Comparison of ENCODE assay signal across 14 cellular contexts in genomic region chr22:20459152-20459542, GRCh38. TPM values are rescaled to one million over a fixed set of nuclear protein-coding genes. Genes with fewer than 3 reads are reported as not detected.
A peak's percentile ranks its signal among the peaks of the same experiment; 100 is the strongest.
DNase-seq lines count a peak whose midpoint lies in the region; ATAC-seq and TF ChIP-seq lines count a peak whose summit lies in the region.
"Had no signal": no experiment of that assay in that cellular context is flagged by ENCODE, and none has a peak within 500 bp of the region (broad histone marks: within the 10 kb centered on the region; RNA-seq: fewer than 3 reads in every experiment).

No MANE protein-coding gene starts in this region.

- H3K27me3 Mint-ChIP-seq in activated naive CD4-positive, alpha-beta T cell treated with anti-CD3 and anti-CD28 coated beads, Interleukin-2, amount 50 U/mL, for 24 hours = no peaks in the 10 kb centered on the region
- H3K27me3 Mint-ChIP-seq in brain = peaks cover 3% of the 10 kb centered on the region
- peaks cover 8% of the 10 kb centered on the region for H3K27me3 Mint-ChIP-seq in nephron progenitor cell (ENCODE audit: low read depth, poor library complexity)
- peaks cover 6% of the 10 kb centered on the region for H3K27me3 Mint-ChIP-seq in neural progenitor cell (ENCODE audit: insufficient read depth, low read depth)
- H3K27me3 Mint-ChIP-seq: CD8-positive, alpha-beta memory T cell had no signal

- H3K9me3 Mint-ChIP-seq in activated naive CD4-positive, alpha-beta T cell treated with anti-CD3 and anti-CD28 coated beads, Interleukin-2, amount 50 U/mL, for 24 hours = no peaks in the 10 kb centered on the region
- no peaks in the 10 kb centered on the region for H3K9me3 Mint-ChIP-seq in activated naive CD4-positive, alpha-beta T cell treated with anti-CD3 and anti-CD28 coated beads, Interleukin-2, amount 50 U/mL, for 72 hours
- H3K9me3 Mint-ChIP-seq in brain (no peaks in the 10 kb centered on the region), nephron progenitor cell (no peaks in the 10 kb centered on the region), neural progenitor cell (no peaks in the 10 kb centered on the region)
- H3K9me3 Mint-ChIP-seq: CD8-positive, alpha-beta memory T cell; HFFc6 had no signal

- ATAC-seq in activated naive CD4-positive, alpha-beta T cell treated with anti-CD3 and anti-CD28 coated beads, Interleukin-2, amount 50 U/mL, for 72 hours = no peak
- ATAC-seq: PC-3 had no signal

- no peak overlapping the region for H3K27ac ChIP-seq in neural progenitor cell

- H3K4me1 Mint-ChIP-seq in activated naive CD4-positive, alpha-beta T cell treated with anti-CD3 and anti-CD28 coated beads, Interleukin-2, amount 50 U/mL, for 24 hours = peaks cover 54% of the 10 kb centered on the region
- H3K4me1 Mint-ChIP-seq in brain (peaks cover 29% of the 10 kb centered on the region), nephron progenitor cell (peaks cover 25% of the 10 kb centered on the region), neural progenitor cell (peaks cover 32% of the 10 kb centered on the region)

- no peak overlapping the region for H3K4me2 ChIP-seq in neural progenitor cell

- H3K9ac ChIP-seq in neural progenitor cell = no peak overlapping the region

- H4K20me1 ChIP-seq in neural progenitor cell (ENCODE audit: low read depth) = peaks cover 4% of the 10 kb centered on the region

- H3K79me2 ChIP-seq in neural progenitor cell (ENCODE audit: low read depth) = no peaks in the 10 kb centered on the region

- peaks cover 2% of the 10 kb centered on the region for H3K36me3 Mint-ChIP-seq in activated naive CD4-positive, alpha-beta T cell treated with anti-CD3 and anti-CD28 coated beads, Interleukin-2, amount 50 U/mL, for 24 hours
- peaks cover 9 to 13% of the 10 kb centered on the region in 2 donors for H3K36me3 Mint-ChIP-seq in activated naive CD4-positive, alpha-beta T cell treated with anti-CD3 and anti-CD28 coated beads, Interleukin-2, amount 50 U/mL, for 72 hours
- H3K36me3 Mint-ChIP-seq in brain (peaks cover 58% of the 10 kb centered on the region), nephron progenitor cell (ENCODE audit: low read depth) (peaks cover 26% of the 10 kb centered on the region), neural progenitor cell (peaks cover 34% of the 10 kb centered on the region)

- no peaks in the 10 kb centered on the region for H3K36me3 ChIP-seq in neural progenitor cell

- H2AFZ ChIP-seq in neural progenitor cell (replicated peaks) = no peak overlapping the region

- H3K4me3 ChIP-seq in neural progenitor cell = no peak overlapping the region

- no peak for DNase-seq in activated naive CD4-positive, alpha-beta T cell treated with anti-CD3 and anti-CD28 coated beads, Interleukin-2, amount 50 U/mL, for 72 hours (ENCODE audit: low spot score in 2 of 2)
- DNase-seq in nephron progenitor cell (no peak), SKM-1 treated with dmso at 0.1 percent for 144 hours (lab: John Stamatoyannopoulos, UW; ENCODE audit: unreplicated experiment) (no peak), AG08396 (ENCODE audit: low spot score) (no peak), neural progenitor cell (ENCODE audit: low spot score) (no peak)
- DNase-seq: CD8-positive, alpha-beta memory T cell; HFFc6; NCI-H146; NCI-H2107; NCI-H446 treated with DMSO at 0.1 percent for 48 hours; NCI-H748 treated with DMSO at 0.1 percent for 48 hours; PC-3 had no signal

- peaks cover 15% of the 10 kb centered on the region for H3F3A ChIP-seq in neural progenitor cell (ENCODE audit: low read depth)

- peak overlapping the region; percentile 14 for H3K27ac Mint-ChIP-seq in activated naive CD4-positive, alpha-beta T cell treated with anti-CD3 and anti-CD28 coated beads, Interleukin-2, amount 50 U/mL, for 24 hours
- H3K27ac Mint-ChIP-seq in activated naive CD4-positive, alpha-beta T cell treated with anti-CD3 and anti-CD28 coated beads, Interleukin-2, amount 50 U/mL, for 72 hours = peak overlapping the region in 1 of 2 donors; percentile 48
- peak overlapping the region; percentile 5 to 55 (median 27) for H3K27ac Mint-ChIP-seq in brain
- H3K27ac Mint-ChIP-seq in nephron progenitor cell = peak overlapping the region; percentile 23
- no peak overlapping the region for H3K27ac Mint-ChIP-seq in neural progenitor cell
- H3K27ac Mint-ChIP-seq: HFFc6 had no signal

- H3K9me3 ChIP-seq in neural progenitor cell (ENCODE audit: low read depth) = no peaks in the 10 kb centered on the region

- H3K27me3 ChIP-seq in neural progenitor cell = no peaks in the 10 kb centered on the region

- peaks cover 10% of the 10 kb centered on the region for H3K4me1 ChIP-seq in neural progenitor cell

- no peak overlapping the region for H3K4me3 Mint-ChIP-seq in activated naive CD4-positive, alpha-beta T cell treated with anti-CD3 and anti-CD28 coated beads, Interleukin-2, amount 50 U/mL, for 24 hours
- H3K4me3 Mint-ChIP-seq in brain (no peak overlapping the region), nephron progenitor cell (no peak overlapping the region), neural progenitor cell (no peak overlapping the region)
- H3K4me3 Mint-ChIP-seq: CD8-positive, alpha-beta memory T cell; HFFc6 had no signal

- TF ChIP-seq CTCF in brain (conservative IDR thresholded peaks at IDR 0.05) (no peak), nephron progenitor cell (IDR thresholded peaks at IDR 0.05) (no peak), neural progenitor cell (IDR thresholded peaks at IDR 0.05) (no peak)

RNA-seq across cellular contexts. Expression of gene SCARF2, which starts 21.5 kb away (rescaled TPM):
- under 1 TPM; 0.23 to 0.91 TPM for total RNA-seq in activated naive CD4-positive, alpha-beta T cell treated with anti-CD3 and anti-CD28 coated beads, Interleukin-2, amount 50 U/mL, for 72 hours
- polyA plus RNA-seq in brain (ENCODE audit: insufficient read depth, low read depth, low replicate concordance) = 1.9 TPM
- total RNA-seq in neural progenitor cell (ENCODE audit: low replicate concordance) = 0.22 and 3.9 TPM in 2 replicates

RNA-seq across cellular contexts. Expression of gene KLHL22, which starts 36.4 kb away (rescaled TPM):
- 10 to 100 TPM; 18.0 to 20.2 TPM for total RNA-seq in activated naive CD4-positive, alpha-beta T cell treated with anti-CD3 and anti-CD28 coated beads, Interleukin-2, amount 50 U/mL, for 72 hours
- 37.0 TPM for polyA plus RNA-seq in brain (ENCODE audit: insufficient read depth, low read depth, low replicate concordance)
- total RNA-seq in neural progenitor cell (ENCODE audit: low replicate concordance) = 14.3 and 31.9 TPM in 2 replicates

RNA-seq across cellular contexts. Expression of gene MED15, which starts 48.3 kb away (rescaled TPM):
- 100 to 1,000 TPM in 1 of 2 donors, 10 to 100 TPM in 1; 88.9 to 137 TPM for total RNA-seq in activated naive CD4-positive, alpha-beta T cell treated with anti-CD3 and anti-CD28 coated beads, Interleukin-2, amount 50 U/mL, for 72 hours
- 50.1 TPM for polyA plus RNA-seq in brain (ENCODE audit: insufficient read depth, low read depth, low replicate concordance)
- 11.4 and 21.3 TPM in 2 replicates for total RNA-seq in neural progenitor cell (ENCODE audit: low replicate concordance)
